In the genomic region with DNA sequence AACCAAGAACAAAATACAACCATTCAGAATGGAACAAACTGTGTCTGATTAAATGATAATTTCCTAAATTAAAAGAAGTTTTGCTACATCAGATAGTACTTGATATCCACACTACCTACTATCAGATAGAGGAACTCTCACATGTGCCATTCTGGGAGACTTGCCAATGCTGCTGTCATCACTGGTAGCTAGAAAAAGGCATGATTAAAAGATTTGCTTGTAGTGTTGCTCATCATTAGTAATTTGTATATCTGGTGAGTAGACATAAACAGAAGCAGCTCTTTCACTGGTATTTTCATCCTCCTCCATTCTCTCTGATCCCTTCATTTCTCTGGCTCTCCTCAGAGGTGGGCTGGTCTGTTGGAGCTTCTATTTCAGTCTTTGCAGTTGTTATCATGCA, we compare ENCODE assay signal across 9 cellular contexts. TPM values are rescaled to one million over a fixed set of nuclear protein-coding genes. Genes with fewer than 3 reads are reported as not detected.
A peak's percentile ranks its signal among the peaks of the same experiment; 100 is the strongest.
DNase-seq lines count a peak whose midpoint lies in the region; ATAC-seq and TF ChIP-seq lines count a peak whose summit lies in the region.
"Had no signal": no experiment of that assay in that cellular context is flagged by ENCODE, and none has a peak within 500 bp of the region (broad histone marks: within the 10 kb centered on the region; RNA-seq: fewer than 3 reads in every experiment).

No MANE protein-coding gene starts in this region.

- peaks cover 15% of the 10 kb centered on the region for H3K36me3 Mint-ChIP-seq in activated naive CD8-positive, alpha-beta T cell treated with anti-CD3 and anti-CD28 coated beads, Interleukin-2, amount 10 ng/mL, durations not matched to agents 7 days and 5 days

- peaks cover 32% of the 10 kb centered on the region for H3K4me1 Mint-ChIP-seq in activated naive CD8-positive, alpha-beta T cell treated with anti-CD3 and anti-CD28 coated beads, Interleukin-2, amount 10 ng/mL, durations not matched to agents 7 days and 5 days

- no peak overlapping the region for H3K4me3 Mint-ChIP-seq in activated naive CD8-positive, alpha-beta T cell treated with anti-CD3 and anti-CD28 coated beads, Interleukin-2, amount 10 ng/mL, durations not matched to agents 7 days and 5 days
- H3K4me3 Mint-ChIP-seq: activated naive CD8-positive, alpha-beta T cell had no signal

- H3K9me3 Mint-ChIP-seq in activated naive CD8-positive, alpha-beta T cell treated with anti-CD3 and anti-CD28 coated beads, Interleukin-2, amount 10 ng/mL, durations not matched to agents 7 days and 5 days = peaks cover 4% of the 10 kb centered on the region

- TF ChIP-seq CTCF in AG09319 (IDR thresholded peaks at IDR 0.05; ENCODE audit: low read depth, low read length) = no peak

- H3K27me3 Mint-ChIP-seq in activated naive CD8-positive, alpha-beta T cell treated with anti-CD3 and anti-CD28 coated beads, Interleukin-2, amount 10 ng/mL, durations not matched to agents 7 days and 5 days = no peaks in the 10 kb centered on the region
- H3K27me3 Mint-ChIP-seq: activated naive CD8-positive, alpha-beta T cell had no signal

- POLR2A ChIA-PET in activated naive CD8-positive, alpha-beta T cell treated with anti-CD3 and anti-CD28 coated beads, Interleukin-2, amount 10 ng/mL, durations not matched to agents 7 days and 5 days (lab: Charles Lee) = interaction anchor here (0.9 to 1.1 kb wide), 2 partner anchors 9 to 53 kb away, joined by 3 to 5 read pairs; no protein-coding TSS in a partner anchor

- intact Hi-C loops in left colon (cut with DNase I, micrococcal nuclease) = no loop called here

- DNase-seq in AG09319 (ENCODE audit: extremely low read depth, low read depth) = peak; percentile 39
- peak in 63 of 76 experiments; percentile 0 to 66 (median 35) for DNase-seq in HUDEP-2 (lab: John Stamatoyannopoulos, UW; ENCODE audit: unreplicated experiment in 76 of 76)
- no peak for DNase-seq in activated naive CD8-positive, alpha-beta T cell treated with anti-CD3 and anti-CD28 coated beads, Interleukin-2, amount 10 ng/mL, durations not matched to agents 7 days and 5 days
- peak; percentile 49 to 53 for DNase-seq in left colon
- DNase-seq in effector CD4-positive, alpha-beta T cell = no peak
- no peak for DNase-seq in activated naive CD4-positive, alpha-beta T cell treated with Interleukin-2 at 50 U/mL for 16 hours

- peak overlapping the region; percentile 8 for H3K27ac Mint-ChIP-seq in activated naive CD8-positive, alpha-beta T cell treated with anti-CD3 and anti-CD28 coated beads, Interleukin-2, amount 10 ng/mL, durations not matched to agents 7 days and 5 days
- H3K27ac Mint-ChIP-seq: activated naive CD8-positive, alpha-beta T cell had no signal

- ATAC-seq in activated naive CD8-positive, alpha-beta T cell treated with anti-CD3 and anti-CD28 coated beads, Interleukin-2, amount 10 ng/mL, durations not matched to agents 7 days and 5 days (ENCODE audit: low read depth) = no peak
- ATAC-seq in left colon (no peak), GM19324 (IDR thresholded peaks at IDR 0.05; ENCODE audit: low FRiP score, unreplicated experiment) (no peak), GM19455 (IDR thresholded peaks at IDR 0.05; ENCODE audit: unreplicated experiment) (no peak)

RNA-seq across cellular contexts. Expression of a gene that starts 56.0 kb away (rescaled TPM):
- total RNA-seq in activated naive CD8-positive, alpha-beta T cell treated with anti-CD3 and anti-CD28 coated beads, Interleukin-2, amount 10 ng/mL, durations not matched to agents 7 days and 5 days = 10 to 100 TPM; 46.3 to 51.3 TPM
- total RNA-seq in left colon = 10 to 100 TPM; 27.2 to 29.0 TPM

Comparison
In these comparisons a context has a peak if more than half of its experiments do, and no peak if none do; other contexts are left out.
1. DNase-seq: peak in AG09319 (single experiment), HUDEP-2 (63 of 76) and left colon (2 of 2); none in activated naive CD8-positive, alpha-beta T cell treated with anti-CD3 and anti-CD28 coated beads, Interleukin-2, amount 10 ng/mL, durations not matched to agents 7 days and 5 days (single experiment), effector CD4-positive, alpha-beta T cell (single experiment) and activated naive CD4-positive, alpha-beta T cell treated with Interleukin-2 at 50 U/mL for 16 hours (single experiment).